1 cellular context compared by ENCODE assay signal in the genomic region with DNA sequence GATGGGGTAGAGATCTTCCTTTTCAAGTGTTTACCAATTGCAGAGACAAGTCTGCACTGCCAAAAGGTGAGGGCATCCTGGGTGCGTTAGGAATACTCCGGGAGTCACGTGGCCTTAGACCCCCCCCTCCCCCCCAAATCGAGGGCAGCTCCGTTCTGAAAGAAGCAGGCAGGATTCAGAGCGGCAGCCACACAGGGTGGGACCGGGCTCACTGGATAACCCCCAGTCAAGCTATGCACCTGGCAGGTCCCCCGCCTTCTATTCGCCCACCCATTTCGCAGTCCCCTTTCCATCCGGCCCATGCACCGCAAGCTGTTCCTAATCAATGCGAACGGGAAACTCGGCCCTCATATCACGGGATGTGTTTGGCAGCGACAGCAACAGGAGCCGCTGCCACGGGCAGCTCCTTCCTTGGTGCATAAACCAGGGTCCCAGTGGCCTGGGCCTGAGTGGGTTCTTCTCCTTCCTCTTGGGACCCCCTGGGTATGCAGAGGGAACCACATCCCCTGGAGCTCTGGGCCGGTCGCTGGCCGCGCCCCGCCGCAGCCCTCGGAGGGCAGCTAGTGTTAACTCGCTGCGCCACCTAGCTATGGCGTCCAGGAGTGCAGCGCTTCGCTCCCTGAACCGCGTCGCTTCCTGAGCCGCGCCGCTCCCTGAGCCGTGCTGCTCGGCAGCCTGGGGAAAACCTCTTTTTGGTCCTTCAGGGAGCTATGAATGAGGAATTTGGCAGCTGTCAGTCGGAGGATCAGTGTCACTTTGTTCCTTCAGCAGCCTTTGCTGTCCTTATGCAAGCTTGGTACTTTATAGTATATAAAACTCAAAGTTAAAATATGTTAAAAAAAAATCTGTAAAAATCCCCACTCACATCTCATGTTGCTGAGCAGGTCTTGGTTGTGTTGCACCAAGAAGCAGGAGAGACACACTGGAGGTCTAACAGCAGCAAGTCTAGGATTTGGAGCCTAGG.
TF ChIP-seq lines count a peak whose summit lies in the region.

No MANE protein-coding gene starts in this region.

TF ChIP-seq in HepG2, 621 proteins besides CTCF, POLR2A, EP300 and RAD21 (continued from another document and continues in another):
- TF ChIP-seq, protein P1, sequence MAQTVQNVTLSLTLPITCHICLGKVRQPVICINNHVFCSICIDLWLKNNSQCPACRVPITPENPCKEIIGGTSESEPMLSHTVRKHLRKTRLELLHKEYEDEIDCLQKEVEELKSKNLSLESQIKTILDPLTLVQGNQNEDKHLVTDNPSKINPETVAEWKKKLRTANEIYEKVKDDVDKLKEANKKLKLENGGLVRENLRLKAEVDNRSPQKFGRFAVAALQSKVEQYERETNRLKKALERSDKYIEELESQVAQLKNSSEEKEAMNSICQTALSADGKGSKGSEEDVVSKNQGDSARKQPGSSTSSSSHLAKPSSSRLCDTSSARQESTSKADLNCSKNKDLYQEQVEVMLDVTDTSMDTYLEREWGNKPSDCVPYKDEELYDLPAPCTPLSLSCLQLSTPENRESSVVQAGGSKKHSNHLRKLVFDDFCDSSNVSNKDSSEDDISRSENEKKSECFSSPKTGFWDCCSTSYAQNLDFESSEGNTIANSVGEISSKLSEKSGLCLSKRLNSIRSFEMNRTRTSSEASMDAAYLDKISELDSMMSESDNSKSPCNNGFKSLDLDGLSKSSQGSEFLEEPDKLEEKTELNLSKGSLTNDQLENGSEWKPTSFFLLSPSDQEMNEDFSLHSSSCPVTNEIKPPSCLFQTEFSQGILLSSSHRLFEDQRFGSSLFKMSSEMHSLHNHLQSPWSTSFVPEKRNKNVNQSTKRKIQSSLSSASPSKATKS (CRISPR knock-in tag; IDR thresholded peaks at IDR 0.05) = no peak
- TF ChIP-seq, protein P2, sequence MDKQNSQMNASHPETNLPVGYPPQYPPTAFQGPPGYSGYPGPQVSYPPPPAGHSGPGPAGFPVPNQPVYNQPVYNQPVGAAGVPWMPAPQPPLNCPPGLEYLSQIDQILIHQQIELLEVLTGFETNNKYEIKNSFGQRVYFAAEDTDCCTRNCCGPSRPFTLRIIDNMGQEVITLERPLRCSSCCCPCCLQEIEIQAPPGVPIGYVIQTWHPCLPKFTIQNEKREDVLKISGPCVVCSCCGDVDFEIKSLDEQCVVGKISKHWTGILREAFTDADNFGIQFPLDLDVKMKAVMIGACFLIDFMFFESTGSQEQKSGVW (CRISPR knock-in tag; IDR thresholded peaks at IDR 0.05; ENCODE audit: borderline replicate concordance) = no peak
- no peak for TF ChIP-seq ELF4 (CRISPR knock-in tag; IDR thresholded peaks at IDR 0.05; ENCODE audit: borderline replicate concordance)
- TF ChIP-seq ZNF441 (CRISPR knock-in tag; IDR thresholded peaks at IDR 0.05; ENCODE audit: borderline replicate concordance) = no peak
- no peak for TF ChIP-seq RFX3 (CRISPR knock-in tag; IDR thresholded peaks at IDR 0.05)
- TF ChIP-seq IRF2 (CRISPR knock-in tag; IDR thresholded peaks at IDR 0.05) = peak; percentile 45; the same call in 1 of the 2 replicates
- TF ChIP-seq ZNF292 (CRISPR knock-in tag; IDR thresholded peaks at IDR 0.05; ENCODE audit: borderline replicate concordance, low read depth) = no peak
- TF ChIP-seq ZNF776 (CRISPR knock-in tag; IDR thresholded peaks at IDR 0.05) = no peak
- TF ChIP-seq GABPB1 (CRISPR knock-in tag; IDR thresholded peaks at IDR 0.05) = peak; percentile 65; the same call in 1 of the 2 replicates
- no peak for TF ChIP-seq ZNF530 (CRISPR knock-in tag; IDR thresholded peaks at IDR 0.05; ENCODE audit: low read depth)
- no peak for TF ChIP-seq ZNF326 (CRISPR knock-in tag; IDR thresholded peaks at IDR 0.05; ENCODE audit: borderline replicate concordance)
- TF ChIP-seq ZNF709 (CRISPR knock-in tag; IDR thresholded peaks at IDR 0.05) = 0 out of 2 replicates have a peak, but pooled peaks have one; percentile 24
- TF ChIP-seq, protein P3, sequence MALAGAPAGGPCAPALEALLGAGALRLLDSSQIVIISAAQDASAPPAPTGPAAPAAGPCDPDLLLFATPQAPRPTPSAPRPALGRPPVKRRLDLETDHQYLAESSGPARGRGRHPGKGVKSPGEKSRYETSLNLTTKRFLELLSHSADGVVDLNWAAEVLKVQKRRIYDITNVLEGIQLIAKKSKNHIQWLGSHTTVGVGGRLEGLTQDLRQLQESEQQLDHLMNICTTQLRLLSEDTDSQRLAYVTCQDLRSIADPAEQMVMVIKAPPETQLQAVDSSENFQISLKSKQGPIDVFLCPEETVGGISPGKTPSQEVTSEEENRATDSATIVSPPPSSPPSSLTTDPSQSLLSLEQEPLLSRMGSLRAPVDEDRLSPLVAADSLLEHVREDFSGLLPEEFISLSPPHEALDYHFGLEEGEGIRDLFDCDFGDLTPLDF (CRISPR knock-in tag; IDR thresholded peaks at IDR 0.05) = no peak
- TF ChIP-seq, protein P4, sequence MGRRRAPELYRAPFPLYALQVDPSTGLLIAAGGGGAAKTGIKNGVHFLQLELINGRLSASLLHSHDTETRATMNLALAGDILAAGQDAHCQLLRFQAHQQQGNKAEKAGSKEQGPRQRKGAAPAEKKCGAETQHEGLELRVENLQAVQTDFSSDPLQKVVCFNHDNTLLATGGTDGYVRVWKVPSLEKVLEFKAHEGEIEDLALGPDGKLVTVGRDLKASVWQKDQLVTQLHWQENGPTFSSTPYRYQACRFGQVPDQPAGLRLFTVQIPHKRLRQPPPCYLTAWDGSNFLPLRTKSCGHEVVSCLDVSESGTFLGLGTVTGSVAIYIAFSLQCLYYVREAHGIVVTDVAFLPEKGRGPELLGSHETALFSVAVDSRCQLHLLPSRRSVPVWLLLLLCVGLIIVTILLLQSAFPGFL (CRISPR knock-in tag; IDR thresholded peaks at IDR 0.05) = 0 out of 2 replicates have a peak, but pooled peaks have one; percentile 61
- TF ChIP-seq, protein P5, sequence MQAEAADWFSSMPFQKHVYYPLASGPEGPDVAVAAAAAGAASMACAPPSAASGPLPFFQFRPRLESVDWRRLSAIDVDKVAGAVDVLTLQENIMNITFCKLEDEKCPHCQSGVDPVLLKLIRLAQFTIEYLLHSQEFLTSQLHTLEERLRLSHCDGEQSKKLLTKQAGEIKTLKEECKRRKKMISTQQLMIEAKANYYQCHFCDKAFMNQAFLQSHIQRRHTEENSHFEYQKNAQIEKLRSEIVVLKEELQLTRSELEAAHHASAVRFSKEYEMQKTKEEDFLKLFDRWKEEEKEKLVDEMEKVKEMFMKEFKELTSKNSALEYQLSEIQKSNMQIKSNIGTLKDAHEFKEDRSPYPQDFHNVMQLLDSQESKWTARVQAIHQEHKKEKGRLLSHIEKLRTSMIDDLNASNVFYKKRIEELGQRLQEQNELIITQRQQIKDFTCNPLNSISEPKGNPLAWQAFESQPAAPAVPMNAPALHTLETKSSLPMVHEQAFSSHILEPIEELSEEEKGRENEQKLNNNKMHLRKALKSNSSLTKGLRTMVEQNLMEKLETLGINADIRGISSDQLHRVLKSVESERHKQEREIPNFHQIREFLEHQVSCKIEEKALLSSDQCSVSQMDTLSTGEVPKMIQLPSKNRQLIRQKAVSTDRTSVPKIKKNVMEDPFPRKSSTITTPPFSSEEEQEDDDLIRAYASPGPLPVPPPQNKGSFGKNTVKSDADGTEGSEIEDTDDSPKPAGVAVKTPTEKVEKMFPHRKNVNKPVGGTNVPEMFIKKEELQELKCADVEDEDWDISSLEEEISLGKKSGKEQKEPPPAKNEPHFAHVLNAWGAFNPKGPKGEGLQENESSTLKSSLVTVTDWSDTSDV (CRISPR knock-in tag; IDR thresholded peaks at IDR 0.05) = no peak
- 0 out of 2 replicates have a peak, but pooled peaks have one; percentile 25 for TF ChIP-seq NCOA2 (CRISPR knock-in tag; IDR thresholded peaks at IDR 0.05)
- TF ChIP-seq, protein P6, sequence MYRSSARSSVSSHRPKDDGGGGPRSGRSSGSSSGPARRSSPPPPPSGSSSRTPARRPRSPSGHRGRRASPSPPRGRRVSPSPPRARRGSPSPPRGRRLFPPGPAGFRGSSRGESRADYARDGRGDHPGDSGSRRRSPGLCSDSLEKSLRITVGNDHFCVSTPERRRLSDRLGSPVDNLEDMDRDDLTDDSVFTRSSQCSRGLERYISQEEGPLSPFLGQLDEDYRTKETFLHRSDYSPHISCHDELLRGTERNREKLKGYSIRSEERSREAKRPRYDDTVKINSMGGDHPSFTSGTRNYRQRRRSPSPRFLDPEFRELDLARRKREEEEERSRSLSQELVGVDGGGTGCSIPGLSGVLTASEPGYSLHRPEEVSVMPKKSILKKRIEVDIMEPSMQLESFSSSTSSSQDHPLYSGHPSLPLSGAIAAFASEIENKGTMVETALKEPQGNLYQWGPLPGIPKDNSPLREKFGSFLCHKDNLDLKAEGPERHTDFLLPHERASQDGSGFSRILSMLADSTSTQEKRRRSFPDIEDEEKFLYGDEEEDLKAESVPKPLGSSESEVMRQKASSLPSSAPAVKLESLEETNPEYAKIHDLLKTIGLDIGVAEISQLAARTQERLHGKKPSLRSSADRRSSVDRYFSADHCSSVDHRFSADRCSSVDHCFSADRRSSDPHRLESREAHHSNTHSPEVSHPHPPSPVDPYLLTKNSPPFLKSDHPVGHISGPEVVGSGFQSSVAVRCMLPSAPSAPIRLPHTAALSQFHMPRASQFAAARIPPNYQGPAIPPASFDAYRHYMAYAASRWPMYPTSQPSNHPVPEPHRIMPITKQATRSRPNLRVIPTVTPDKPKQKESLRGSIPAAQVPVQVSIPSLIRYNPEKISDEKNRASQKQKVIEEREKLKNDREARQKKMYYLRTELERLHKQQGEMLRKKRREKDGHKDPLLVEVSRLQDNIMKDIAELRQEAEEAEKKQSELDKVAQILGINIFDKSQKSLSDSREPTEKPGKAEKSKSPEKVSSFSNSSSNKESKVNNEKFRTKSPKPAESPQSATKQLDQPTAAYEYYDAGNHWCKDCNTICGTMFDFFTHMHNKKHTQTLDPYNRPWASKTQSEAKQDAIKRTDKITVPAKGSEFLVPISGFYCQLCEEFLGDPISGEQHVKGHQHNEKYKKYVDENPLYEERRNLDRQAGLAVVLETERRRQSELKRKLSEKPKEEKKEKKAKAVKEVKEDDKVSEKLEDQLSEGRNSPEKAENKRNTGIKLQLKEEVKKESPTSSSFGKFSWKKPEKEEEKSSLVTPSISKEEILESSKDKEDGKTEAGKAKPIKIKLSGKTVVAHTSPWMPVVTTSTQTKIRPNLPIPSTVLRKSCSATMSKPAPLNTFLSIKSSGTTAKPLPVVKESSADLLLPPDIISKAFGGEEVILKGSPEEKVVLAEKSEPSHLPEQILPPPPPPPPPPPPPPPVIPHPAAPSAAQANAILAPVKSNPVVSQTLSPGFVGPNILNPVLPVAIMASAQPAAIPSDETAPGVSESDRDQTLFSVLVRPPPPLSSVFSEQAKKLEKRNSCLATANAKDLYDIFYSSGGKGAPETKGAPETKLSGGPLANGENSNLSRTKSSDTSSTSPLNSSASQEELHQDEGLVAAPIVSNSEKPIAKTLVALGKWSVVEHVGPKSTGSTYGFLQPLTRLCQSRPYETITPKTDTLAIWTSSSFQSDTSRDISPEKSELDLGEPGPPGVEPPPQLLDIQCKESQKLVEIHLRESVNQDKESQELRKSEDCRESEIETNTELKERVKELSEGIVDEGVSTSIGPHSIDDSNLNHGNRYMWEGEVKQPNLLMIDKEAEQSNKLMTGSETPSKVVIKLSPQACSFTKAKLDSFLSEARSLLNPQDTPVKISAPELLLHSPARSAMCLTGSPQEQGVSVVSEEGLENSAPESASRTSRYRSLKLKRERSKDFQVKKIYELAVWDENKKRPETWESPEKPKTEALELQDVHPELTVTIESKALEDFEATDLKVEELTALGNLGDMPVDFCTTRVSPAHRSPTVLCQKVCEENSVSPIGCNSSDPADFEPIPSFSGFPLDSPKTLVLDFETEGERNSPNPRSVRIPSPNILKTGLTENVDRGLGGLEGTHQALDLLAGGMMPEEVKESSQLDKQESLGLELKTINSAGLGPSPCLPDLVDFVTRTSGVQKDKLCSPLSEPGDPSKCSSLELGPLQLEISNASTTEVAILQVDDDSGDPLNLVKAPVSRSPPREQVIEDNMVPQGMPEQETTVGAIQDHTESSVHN (CRISPR knock-in tag; IDR thresholded peaks at IDR 0.05) = no peak
- no peak for TF ChIP-seq MAFK (conservative IDR thresholded peaks at IDR 0.05 in 1 of 2, IDR thresholded peaks at IDR 0.05 in 1 of 2; ENCODE audit: low read length in 2 of 2)
- TF ChIP-seq, protein P7, sequence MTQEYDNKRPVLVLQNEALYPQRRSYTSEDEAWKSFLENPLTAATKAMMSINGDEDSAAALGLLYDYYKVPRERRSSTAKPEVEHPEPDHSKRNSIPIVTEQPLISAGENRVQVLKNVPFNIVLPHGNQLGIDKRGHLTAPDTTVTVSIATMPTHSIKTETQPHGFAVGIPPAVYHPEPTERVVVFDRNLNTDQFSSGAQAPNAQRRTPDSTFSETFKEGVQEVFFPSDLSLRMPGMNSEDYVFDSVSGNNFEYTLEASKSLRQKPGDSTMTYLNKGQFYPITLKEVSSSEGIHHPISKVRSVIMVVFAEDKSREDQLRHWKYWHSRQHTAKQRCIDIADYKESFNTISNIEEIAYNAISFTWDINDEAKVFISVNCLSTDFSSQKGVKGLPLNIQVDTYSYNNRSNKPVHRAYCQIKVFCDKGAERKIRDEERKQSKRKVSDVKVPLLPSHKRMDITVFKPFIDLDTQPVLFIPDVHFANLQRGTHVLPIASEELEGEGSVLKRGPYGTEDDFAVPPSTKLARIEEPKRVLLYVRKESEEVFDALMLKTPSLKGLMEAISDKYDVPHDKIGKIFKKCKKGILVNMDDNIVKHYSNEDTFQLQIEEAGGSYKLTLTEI (CRISPR knock-in tag; conservative IDR thresholded peaks at IDR 0.05) = no peak
- TF ChIP-seq, protein P8, sequence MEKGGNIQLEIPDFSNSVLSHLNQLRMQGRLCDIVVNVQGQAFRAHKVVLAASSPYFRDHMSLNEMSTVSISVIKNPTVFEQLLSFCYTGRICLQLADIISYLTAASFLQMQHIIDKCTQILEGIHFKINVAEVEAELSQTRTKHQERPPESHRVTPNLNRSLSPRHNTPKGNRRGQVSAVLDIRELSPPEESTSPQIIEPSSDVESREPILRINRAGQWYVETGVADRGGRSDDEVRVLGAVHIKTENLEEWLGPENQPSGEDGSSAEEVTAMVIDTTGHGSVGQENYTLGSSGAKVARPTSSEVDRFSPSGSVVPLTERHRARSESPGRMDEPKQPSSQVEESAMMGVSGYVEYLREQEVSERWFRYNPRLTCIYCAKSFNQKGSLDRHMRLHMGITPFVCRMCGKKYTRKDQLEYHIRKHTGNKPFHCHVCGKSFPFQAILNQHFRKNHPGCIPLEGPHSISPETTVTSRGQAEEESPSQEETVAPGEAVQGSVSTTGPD (CRISPR knock-in tag; IDR thresholded peaks at IDR 0.05) = no peak
- TF ChIP-seq ZBTB1 (CRISPR knock-in tag; IDR thresholded peaks at IDR 0.05; ENCODE audit: borderline replicate concordance) = no peak
- TF ChIP-seq ZNF160 (CRISPR knock-in tag; IDR thresholded peaks at IDR 0.05) = no peak
- no peak for TF ChIP-seq ZNF557 (CRISPR knock-in tag; IDR thresholded peaks at IDR 0.05)
- TF ChIP-seq ZFY (CRISPR knock-in tag; IDR thresholded peaks at IDR 0.05) = no peak
- TF ChIP-seq JUND (CRISPR knock-in tag; IDR thresholded peaks at IDR 0.05) = no peak
- TF ChIP-seq TBX2 (CRISPR knock-in tag; IDR thresholded peaks at IDR 0.05; ENCODE audit: borderline replicate concordance) = 0 out of 2 replicates have a peak, but pooled peaks have one; percentile 3
- TF ChIP-seq, protein P9, sequence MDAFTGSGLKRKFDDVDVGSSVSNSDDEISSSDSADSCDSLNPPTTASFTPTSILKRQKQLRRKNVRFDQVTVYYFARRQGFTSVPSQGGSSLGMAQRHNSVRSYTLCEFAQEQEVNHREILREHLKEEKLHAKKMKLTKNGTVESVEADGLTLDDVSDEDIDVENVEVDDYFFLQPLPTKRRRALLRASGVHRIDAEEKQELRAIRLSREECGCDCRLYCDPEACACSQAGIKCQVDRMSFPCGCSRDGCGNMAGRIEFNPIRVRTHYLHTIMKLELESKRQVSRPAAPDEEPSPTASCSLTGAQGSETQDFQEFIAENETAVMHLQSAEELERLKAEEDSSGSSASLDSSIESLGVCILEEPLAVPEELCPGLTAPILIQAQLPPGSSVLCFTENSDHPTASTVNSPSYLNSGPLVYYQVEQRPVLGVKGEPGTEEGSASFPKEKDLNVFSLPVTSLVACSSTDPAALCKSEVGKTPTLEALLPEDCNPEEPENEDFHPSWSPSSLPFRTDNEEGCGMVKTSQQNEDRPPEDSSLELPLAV (CRISPR knock-in tag; conservative IDR thresholded peaks at IDR 0.05; ENCODE audit: low read depth) = no peak
